ENCODE assay signal across 1 cellular context in genomic region chr14:50237448-50237847, GRCh38.
TF ChIP-seq lines count a peak whose summit lies in the region.

No MANE protein-coding gene starts in this region.

TF ChIP-seq in GM12878, 131 proteins besides CTCF, POLR2A, EP300 and RAD21 (continued from another document):
- no peak for TF ChIP-seq BCLAF1 (IDR thresholded peaks at IDR 0.05)
- no peak for TF ChIP-seq E4F1 (IDR thresholded peaks at IDR 0.05; ENCODE audit: borderline replicate concordance, partially characterized antibody)
- TF ChIP-seq PKNOX1 (IDR thresholded peaks at IDR 0.05) = no peak
- no peak for TF ChIP-seq SRF (IDR thresholded peaks at IDR 0.05; ENCODE audit: low read depth in 2 of 2, low read length in 2 of 2)
- no peak for TF ChIP-seq FOXM1 (IDR thresholded peaks at IDR 0.05; ENCODE audit: low read depth, low read length)
- no peak for TF ChIP-seq SMAD5 (IDR thresholded peaks at IDR 0.05; ENCODE audit: low read depth)
TF ChIP-seq in GM12878: peak in this region for 0.
